Comparison of ENCODE assay signal across 32 cellular contexts in genomic region chr22:24455751-24456426, GRCh38. TPM values are rescaled to one million over a fixed set of nuclear protein-coding genes. Genes with fewer than 3 reads are reported as not detected.
DNase-seq lines count a peak whose midpoint lies in the region; ATAC-seq and TF ChIP-seq lines count a peak whose summit lies in the region.
"Had no signal": no experiment of that assay in that cellular context is flagged by ENCODE, and none has a peak within 500 bp of the region (broad histone marks: within the 10 kb centered on the region; RNA-seq: fewer than 3 reads in every experiment).

No MANE protein-coding gene starts in this region.

- no peaks in the 10 kb centered on the region for H3K27me3 Mint-ChIP-seq in activated CD4-positive, alpha-beta memory T cell treated with anti-CD3 and anti-CD28 coated beads, Interleukin-2, amount 10 ng/mL, durations not matched to agents 7 days and 5 days
- H3K27me3 Mint-ChIP-seq: activated CD8-positive, alpha-beta T cell treated with anti-CD3 and anti-CD28 coated beads for 36 hours; effector memory CD8-positive, alpha-beta T cell had no signal

- TF ChIP-seq POLR2A in adrenal gland (IDR thresholded peaks at IDR 0.05): no peak

- peaks cover 3% of the 10 kb centered on the region for H3K9me3 Mint-ChIP-seq in activated CD4-positive, alpha-beta memory T cell treated with anti-CD3 and anti-CD28 coated beads, Interleukin-2, amount 10 ng/mL, durations not matched to agents 7 days and 5 days
- H3K9me3 Mint-ChIP-seq: effector memory CD8-positive, alpha-beta T cell; T-helper 2 cell treated with Interferon-gamma antibody and Interleukin-4, amounts not matched to agents 5 μg/mL and 100 μg/mL, for 36 hours had no signal

- POLR2A ChIA-PET in activated CD4-positive, alpha-beta memory T cell treated with anti-CD3 and anti-CD28 coated beads, Interleukin-2, amount 10 ng/mL, durations not matched to agents 7 days and 5 days (lab: Charles Lee): no interaction called here

- H3K4me3 ChIP-seq in adrenal gland (no peak overlapping the region), parathyroid adenoma (ENCODE audit: low read depth, low read length) (no peak overlapping the region)
- H3K4me3 ChIP-seq: BLaER1, esophagus squamous epithelium, gastrocnemius medialis, GM12878, thoracic aorta had no signal

- peak overlapping the region in 4 of 5 donors; percentile 0 to 60 (median 50) for H3K27ac ChIP-seq in adrenal gland
- H3K27ac ChIP-seq in parathyroid adenoma: no peak overlapping the region
- H3K27ac ChIP-seq: BLaER1, esophagus squamous epithelium, gastrocnemius medialis, thoracic aorta had no signal

- H3K27me3 ChIP-seq in adrenal gland (no peaks in the 10 kb centered on the region), parathyroid adenoma (ENCODE audit: control insufficient read depth, insufficient read depth, low read length) (no peaks in the 10 kb centered on the region)
- H3K27me3 ChIP-seq: BLaER1, esophagus squamous epithelium, gastrocnemius medialis had no signal

- no peak overlapping the region for H3K9ac ChIP-seq in parathyroid adenoma
- H3K9ac ChIP-seq: BLaER1 had no signal

- peaks cover 11% of the 10 kb centered on the region for H3K4me1 Mint-ChIP-seq in activated CD4-positive, alpha-beta memory T cell treated with anti-CD3 and anti-CD28 coated beads, Interleukin-2, amount 10 ng/mL, durations not matched to agents 7 days and 5 days

- intact Hi-C loops in adrenal gland (cut with DNase I): no loop called here
- intact Hi-C loops in left ventricle myocardium superior (cut with micrococcal nuclease): no loop called here

- DNase-seq in OCI-M1 (lab: John Stamatoyannopoulos, UW) (peak; percentile 71), adrenal gland (peak; percentile 83 to 95 (median 91)), left ventricle myocardium superior (peak; percentile 80), midbrain (lab: John Stamatoyannopoulos, UW) (no peak), AG20443 (ENCODE audit: low spot score) (no peak), putamen (ENCODE audit: low spot score) (no peak)
- no peak for DNase-seq in activated CD4-positive, alpha-beta memory T cell treated with anti-CD3 and anti-CD28 coated beads, Interleukin-2, amount 10 ng/mL, durations not matched to agents 7 days and 5 days
- DNase-seq: ACHN; activated CD8-positive, alpha-beta T cell treated with anti-CD3 and anti-CD28 coated beads for 36 hours; activated gamma-delta T cell treated with Interleukin-2 at 50 U/mL for 16 hours; Caco-2; DND-41; effector memory CD8-positive, alpha-beta T cell; esophagus squamous epithelium; gastrocnemius medialis; KG1; MM.1S; NCI-H146; NCI-H2171; NCI-H526; stimulated activated CD4-positive, alpha-beta T cell treated with anti-CD3 and anti-CD28 coated beads, Interleukin-12 subunit alpha, Interleukin-12 subunit beta, amount 100 ng/mL, for 4 hours; stimulated activated CD4-positive, alpha-beta T cell treated with anti-CD3 and anti-CD28 coated beads, Interleukin-4, amount 100 ng/mL, for 24 hours; stimulated activated naive CD4-positive, alpha-beta T cell had no signal

- WGBS in adrenal gland, 4 donors: 14 to 20% (median 18%) methylated on average over 9 of the region's 9 CpGs

- CTCF ChIA-PET in activated CD4-positive, alpha-beta memory T cell treated with anti-CD3 and anti-CD28 coated beads, Interleukin-2, amount 10 ng/mL, durations not matched to agents 7 days and 5 days (lab: Charles Lee): interaction anchor here (0.6 to 1.7 kb wide), 3 partner anchors 18 to 32 kb away, joined by 3 to 4 read pairs (median 3); no protein-coding TSS in a partner anchor

- H3K36me3 ChIP-seq in adrenal gland (replicated peaks in 1 of 2) (no peaks in the 10 kb centered on the region), parathyroid adenoma (ENCODE audit: control insufficient read depth, insufficient read depth, low read length) (no peaks in the 10 kb centered on the region)
- H3K36me3 ChIP-seq: BLaER1, esophagus squamous epithelium, gastrocnemius medialis, thoracic aorta had no signal

- H3K4me2 ChIP-seq in parathyroid adenoma (ENCODE audit: low read length): no peak overlapping the region
- H3K4me2 ChIP-seq: BLaER1 had no signal

- TF ChIP-seq CTCF in adrenal gland (IDR thresholded peaks at IDR 0.05) (no peak), parathyroid adenoma (IDR thresholded peaks at IDR 0.05) (no peak)

- peaks cover 18 to 28% of the 10 kb centered on the region in 2 donors for H3K4me1 ChIP-seq in adrenal gland (replicated peaks in 1 of 2)
- H3K4me1 ChIP-seq in parathyroid adenoma: no peaks in the 10 kb centered on the region
- H3K4me1 ChIP-seq: Caco-2, esophagus squamous epithelium had no signal

- H3K27ac Mint-ChIP-seq in activated CD4-positive, alpha-beta memory T cell treated with anti-CD3 and anti-CD28 coated beads, Interleukin-2, amount 10 ng/mL, durations not matched to agents 7 days and 5 days: no peak overlapping the region
- H3K27ac Mint-ChIP-seq: activated CD8-positive, alpha-beta T cell treated with anti-CD3 and anti-CD28 coated beads for 36 hours; brain; T-helper 2 cell treated with Interferon-gamma antibody and Interleukin-4, amounts not matched to agents 5 μg/mL and 100 μg/mL, for 36 hours had no signal

- peak overlapping the region; percentile 22 for H2AFZ ChIP-seq in parathyroid adenoma

- H3K9me3 ChIP-seq in adrenal gland (replicated peaks in 1 of 3): no peaks in the 10 kb centered on the region
- H3K9me3 ChIP-seq in parathyroid adenoma (ENCODE audit: control insufficient read depth, low read length): no peaks in the 10 kb centered on the region
- H3K9me3 ChIP-seq: Caco-2, gastrocnemius medialis, thoracic aorta had no signal

- no peaks in the 10 kb centered on the region for H3K79me2 ChIP-seq in parathyroid adenoma

- no peak overlapping the region for H3K4me3 Mint-ChIP-seq in activated CD4-positive, alpha-beta memory T cell treated with anti-CD3 and anti-CD28 coated beads, Interleukin-2, amount 10 ng/mL, durations not matched to agents 7 days and 5 days
- H3K4me3 Mint-ChIP-seq: activated CD8-positive, alpha-beta T cell treated with anti-CD3 and anti-CD28 coated beads for 36 hours; brain; effector memory CD8-positive, alpha-beta T cell; T-helper 2 cell treated with Interferon-gamma antibody and Interleukin-4, amounts not matched to agents 5 μg/mL and 100 μg/mL, for 36 hours had no signal

- H3K36me3 Mint-ChIP-seq in activated CD4-positive, alpha-beta memory T cell treated with anti-CD3 and anti-CD28 coated beads, Interleukin-2, amount 10 ng/mL, durations not matched to agents 7 days and 5 days (ENCODE audit: low read depth): no peaks in the 10 kb centered on the region
- H3K36me3 Mint-ChIP-seq: brain had no signal

- peak; percentile 90 for ATAC-seq in left ventricle myocardium superior
- ATAC-seq: activated CD8-positive, alpha-beta T cell treated with anti-CD3 and anti-CD28 coated beads for 36 hours; effector memory CD8-positive, alpha-beta T cell; gastrocnemius medialis; GM12878 had no signal

RNA-seq across cellular contexts. Expression of gene ADORA2A, which starts 28.5 kb away (rescaled TPM):
- total RNA-seq in adrenal gland (10 to 100 TPM in 4 of 8 donors, 1 to 10 TPM in 4; 5.1 to 16.4 (median 8.5) TPM), left ventricle myocardium superior (4.1 TPM)
- polyA plus RNA-seq in adrenal gland: 1 to 10 TPM; 2.9 to 8.5 (median 3.9) TPM
- total RNA-seq in activated CD4-positive, alpha-beta memory T cell treated with anti-CD3 and anti-CD28 coated beads, Interleukin-2, amount 10 ng/mL, durations not matched to agents 7 days and 5 days: 10 to 100 TPM; 19.7 to 19.8 TPM

RNA-seq across cellular contexts. Expression of gene UPB1, which starts 39.2 kb away (rescaled TPM):
- total RNA-seq in adrenal gland: 1 to 10 TPM in 2 of 8 donors, under 1 TPM in 5, not detected in 1; 0.11 to 2.2 (median 0.29) TPM
- under 1 TPM; 0.11 to 0.48 (median 0.34) TPM for polyA plus RNA-seq in adrenal gland
- 0.97 TPM for total RNA-seq in left ventricle myocardium superior
- under 1 TPM; 0.30 to 0.33 TPM for total RNA-seq in activated CD4-positive, alpha-beta memory T cell treated with anti-CD3 and anti-CD28 coated beads, Interleukin-2, amount 10 ng/mL, durations not matched to agents 7 days and 5 days
- total RNA-seq: H1, HT1080, lung microvascular endothelial cell had no signal

Comparison
In these comparisons a context has a peak if more than half of its experiments do, and no peak if none do; other contexts are left out.
1. DNase-seq: peak in OCI-M1 (single experiment), adrenal gland (7 of 7) and left ventricle myocardium superior (single experiment); none in midbrain (single experiment), AG20443 (single experiment), putamen (single experiment) and activated CD4-positive, alpha-beta memory T cell treated with anti-CD3 and anti-CD28 coated beads, Interleukin-2, amount 10 ng/mL, durations not matched to agents 7 days and 5 days (single experiment).